9 cellular contexts compared by ENCODE assay signal in the genomic region with DNA sequence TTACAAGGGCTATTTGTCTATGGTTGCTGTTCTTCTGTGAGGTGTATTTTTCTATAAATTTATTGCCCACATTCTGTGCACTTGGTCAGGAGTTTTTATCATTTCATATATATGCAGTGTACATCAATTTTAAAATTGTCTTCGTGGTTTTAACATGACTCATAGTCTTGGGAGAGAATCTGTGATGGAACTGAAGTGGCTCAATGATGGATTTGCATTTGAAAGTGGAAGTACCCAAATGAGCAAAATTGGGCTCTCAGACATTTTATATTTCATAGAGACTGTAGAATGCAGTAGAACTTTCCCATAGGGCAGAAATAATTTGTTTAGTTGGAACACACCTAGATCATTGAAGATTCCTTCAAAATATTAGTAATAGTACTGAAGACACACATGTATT. TPM values are rescaled to one million over a fixed set of nuclear protein-coding genes. Genes with fewer than 3 reads are reported as not detected.
DNase-seq lines count a peak whose midpoint lies in the region; ATAC-seq and TF ChIP-seq lines count a peak whose summit lies in the region.
"Had no signal": no experiment of that assay in that cellular context is flagged by ENCODE, and none has a peak within 500 bp of the region (broad histone marks: within the 10 kb centered on the region; RNA-seq: fewer than 3 reads in every experiment).

No MANE protein-coding gene starts in this region.

- H3K27me3 ChIP-seq in upper lobe of left lung, result no peaks in the 10 kb centered on the region
- H3K27me3 ChIP-seq: cardiac muscle cell had no signal

- TF ChIP-seq EP300 in upper lobe of left lung (IDR thresholded peaks at IDR 0.05), result no peak

- intact Hi-C loops in activated T-helper 2 cell treated with anti-CD3 and anti-CD28 coated beads, Interferon-gamma antibody, Interleukin-2, Interleukin-4, amounts not matched to agents 10 μg/mL and 5 μg/mL and 100 μg/mL, durations not matched to agents 14 hours and 24 hours and 36 hours (cut with micrococcal nuclease), result loop anchor here (1.0 to 10.0 kb wide), 5 partner anchors 17 to 1457 kb away; partner anchors contain the start of genes AP4S1, ARHGAP5, HECTD1 and STRN3

- peak; percentile 51 for DNase-seq in AG10803 (ENCODE audit: low read depth)
- no peak for DNase-seq in activated T-helper 2 cell treated with anti-CD3 and anti-CD28 coated beads, Interferon-gamma antibody, Interleukin-2, Interleukin-4, amounts not matched to agents 10 μg/mL and 5 μg/mL and 100 μg/mL, durations not matched to agents 14 hours and 24 hours and 36 hours (ENCODE audit: low spot score)
- no peak for DNase-seq in type B pancreatic cell (ENCODE audit: extremely low spot score, unreplicated experiment)
- DNase-seq in upper lobe of left lung, result no peak
- DNase-seq in mesenteric fat pad (ENCODE audit: low spot score), result no peak
- DNase-seq in NCI-H2029 treated with DMSO at 0.1 percent for 48 hours (lab: John Stamatoyannopoulos, UW), result no peak

- H3K36me3 Mint-ChIP-seq in activated T-helper 2 cell treated with anti-CD3 and anti-CD28 coated beads, Interferon-gamma antibody, Interleukin-2, Interleukin-4, amounts not matched to agents 10 μg/mL and 5 μg/mL and 100 μg/mL, durations not matched to agents 14 hours and 24 hours and 36 hours (ENCODE audit: low read depth), result peaks cover 24% of the 10 kb centered on the region
- H3K36me3 Mint-ChIP-seq in type B pancreatic cell, result peaks cover 10% of the 10 kb centered on the region

- peaks cover 0 to 6% (median 0%) of the 10 kb centered on the region in 4 donors for H3K36me3 ChIP-seq in upper lobe of left lung

- H3K4me1 Mint-ChIP-seq in activated T-helper 2 cell treated with anti-CD3 and anti-CD28 coated beads, Interferon-gamma antibody, Interleukin-2, Interleukin-4, amounts not matched to agents 10 μg/mL and 5 μg/mL and 100 μg/mL, durations not matched to agents 14 hours and 24 hours and 36 hours (ENCODE audit: low read depth), result peaks cover 26% of the 10 kb centered on the region
- peaks cover 16% of the 10 kb centered on the region for H3K4me1 Mint-ChIP-seq in type B pancreatic cell (ENCODE audit: unreplicated experiment)

- H3K4me3 Mint-ChIP-seq in activated T-helper 2 cell treated with anti-CD3 and anti-CD28 coated beads, Interferon-gamma antibody, Interleukin-2, Interleukin-4, amounts not matched to agents 10 μg/mL and 5 μg/mL and 100 μg/mL, durations not matched to agents 14 hours and 24 hours and 36 hours (ENCODE audit: low read depth), result peak overlapping the region; percentile 71
- H3K4me3 Mint-ChIP-seq in type B pancreatic cell, result peak overlapping the region; percentile 57

- ATAC-seq in GM19452 (IDR thresholded peaks at IDR 0.05; ENCODE audit: unreplicated experiment) (peak; percentile 45), HG03469 (IDR thresholded peaks at IDR 0.05; ENCODE audit: unreplicated experiment) (peak; percentile 41), upper lobe of left lung (ENCODE audit: low FRiP score in 2 of 2) (no peak)

- peak overlapping the region; percentile 64 for H3K27ac Mint-ChIP-seq in activated T-helper 2 cell treated with anti-CD3 and anti-CD28 coated beads, Interferon-gamma antibody, Interleukin-2, Interleukin-4, amounts not matched to agents 10 μg/mL and 5 μg/mL and 100 μg/mL, durations not matched to agents 14 hours and 24 hours and 36 hours
- H3K27ac Mint-ChIP-seq in type B pancreatic cell, result peak overlapping the region; percentile 35

- H3K9me3 Mint-ChIP-seq in activated T-helper 2 cell treated with anti-CD3 and anti-CD28 coated beads, Interferon-gamma antibody, Interleukin-2, Interleukin-4, amounts not matched to agents 10 μg/mL and 5 μg/mL and 100 μg/mL, durations not matched to agents 14 hours and 24 hours and 36 hours, result no peaks in the 10 kb centered on the region
- H3K9me3 Mint-ChIP-seq in type B pancreatic cell, result no peaks in the 10 kb centered on the region

- no peak overlapping the region for H3K27ac ChIP-seq in upper lobe of left lung
- H3K27ac ChIP-seq: cardiac muscle cell had no signal

- no peak for TF ChIP-seq CTCF in AG10803 (conservative IDR thresholded peaks at IDR 0.05; ENCODE audit: low read length)
- no peak for TF ChIP-seq CTCF in type B pancreatic cell (conservative IDR thresholded peaks at IDR 0.05)
- no peak for TF ChIP-seq CTCF in upper lobe of left lung (IDR thresholded peaks at IDR 0.05)

- H3K9me3 ChIP-seq in upper lobe of left lung, result no peaks in the 10 kb centered on the region

- no peak for TF ChIP-seq POLR2A in upper lobe of left lung (IDR thresholded peaks at IDR 0.05)

- H3K4me3 ChIP-seq in AG10803 (ENCODE audit: low read length) (no peak overlapping the region), upper lobe of left lung (no peak overlapping the region)
- H3K4me3 ChIP-seq: cardiac muscle cell had no signal

- 74 to 84% methylated on average over 1 of the region's 1 CpG for WGBS in upper lobe of left lung, 2 donors

- peaks cover 13 to 27% (median 20%) of the 10 kb centered on the region in 4 donors for H3K4me1 ChIP-seq in upper lobe of left lung

- H3K27me3 Mint-ChIP-seq in activated T-helper 2 cell treated with anti-CD3 and anti-CD28 coated beads, Interferon-gamma antibody, Interleukin-2, Interleukin-4, amounts not matched to agents 10 μg/mL and 5 μg/mL and 100 μg/mL, durations not matched to agents 14 hours and 24 hours and 36 hours (ENCODE audit: low read depth), result no peaks in the 10 kb centered on the region
- H3K27me3 Mint-ChIP-seq in type B pancreatic cell, result no peaks in the 10 kb centered on the region

RNA-seq across cellular contexts. Expression of gene SCFD1, which starts 1.9 kb away (rescaled TPM):
- 72.8 and 76.1 TPM in 2 replicates for total RNA-seq in activated T-helper 2 cell treated with anti-CD3 and anti-CD28 coated beads, Interferon-gamma antibody, Interleukin-2, Interleukin-4, amounts not matched to agents 10 μg/mL and 5 μg/mL and 100 μg/mL, durations not matched to agents 14 hours and 24 hours and 36 hours
- 68.8 and 93.8 TPM in 2 replicates for total RNA-seq in type B pancreatic cell (ENCODE audit: low replicate concordance)
- 100 to 1,000 TPM in 2 of 6 donors, 10 to 100 TPM in 4; 26.1 to 132 (median 66.2) TPM for total RNA-seq in upper lobe of left lung
- total RNA-seq in mesenteric fat pad, result 84.7 TPM

Comparison
In these comparisons a context has a peak if more than half of its experiments do, and no peak if none do; other contexts are left out.
1. ATAC-seq: peak in GM19452 (single experiment) and HG03469 (single experiment); none in upper lobe of left lung (0 of 2).